ENCODE assay signal across 8 cellular contexts in genomic region chr11:16737860-16738197, GRCh38. TPM values are rescaled to one million over a fixed set of nuclear protein-coding genes. Genes with fewer than 3 reads are reported as not detected.
DNase-seq lines count a peak whose midpoint lies in the region; ATAC-seq and TF ChIP-seq lines count a peak whose summit lies in the region.

No MANE protein-coding gene starts in this region.

- H3K4me3 ChIP-seq in HUES6 (ENCODE audit: low read depth, low read length) (peak overlapping the region; percentile 85), coronary artery (peak overlapping the region; percentile 87)
- H3K4me3 ChIP-seq in naive thymus-derived CD4-positive, alpha-beta T cell (ENCODE audit: low read length) = peak overlapping the region; percentile 92

- H3K36me3 ChIP-seq in HUES6 (ENCODE audit: control insufficient read depth, insufficient read depth, low read length) = peaks cover 9% of the 10 kb centered on the region; the same call in 1 of the 2 replicates
- peaks cover 0 to 4% (median 0%) of the 10 kb centered on the region in 3 experiments for H3K36me3 ChIP-seq in naive thymus-derived CD4-positive, alpha-beta T cell (ENCODE audit: control insufficient read depth in 2 of 3, insufficient read depth in 3 of 3, low read length in 3 of 3)

- H3K9me3 ChIP-seq in CD4-positive, alpha-beta T cell (ENCODE audit: control insufficient read depth, low read length) = no peaks in the 10 kb centered on the region
- H3K9me3 ChIP-seq in HUES6 (ENCODE audit: control insufficient read depth, insufficient read depth, low read depth, low read length) = peaks cover 4% of the 10 kb centered on the region
- no peaks in the 10 kb centered on the region for H3K9me3 ChIP-seq in naive thymus-derived CD4-positive, alpha-beta T cell (ENCODE audit: control insufficient read depth in 2 of 3, low read length in 3 of 3)

- peaks cover 19% of the 10 kb centered on the region for H3K4me1 Mint-ChIP-seq in CD4-positive, alpha-beta T cell (ENCODE audit: low read depth)
- peaks cover 6 to 26% (median 17%) of the 10 kb centered on the region in 7 donors for H3K4me1 Mint-ChIP-seq in naive thymus-derived CD4-positive, alpha-beta T cell

- H3K27ac Mint-ChIP-seq in CD4-positive, alpha-beta T cell = no peak overlapping the region
- H3K27ac Mint-ChIP-seq in naive thymus-derived CD4-positive, alpha-beta T cell = no peak overlapping the region

- CTCF ChIA-PET in CD4-positive, alpha-beta T cell (lab: Charles Lee) = interaction anchor here (0.7 to 1.0 kb wide), 3 partner anchors 11 to 19 kb away, joined by 3 to 5 read pairs (median 3); no protein-coding TSS in a partner anchor
- CTCF ChIA-PET in naive thymus-derived CD4-positive, alpha-beta T cell (lab: Charles Lee) = interaction anchor here (0.6 kb wide), 1 partner anchor 96 kb away, joined by 3 read pairs; no protein-coding TSS in a partner anchor

- no peaks in the 10 kb centered on the region for H3K27me3 Mint-ChIP-seq in CD4-positive, alpha-beta T cell
- peaks cover 0 to 7% (median 0%) of the 10 kb centered on the region in 5 donors for H3K27me3 Mint-ChIP-seq in naive thymus-derived CD4-positive, alpha-beta T cell

- no peak for DNase-seq in CD4-positive, alpha-beta T cell
- DNase-seq in coronary artery (ENCODE audit: low spot score) (no peak), OCI-M2 (lab: John Stamatoyannopoulos, UW; ENCODE audit: unreplicated experiment) (no peak)
- DNase-seq in naive thymus-derived CD4-positive, alpha-beta T cell = no peak
- no peak for DNase-seq in stimulated activated CD8-positive, alpha-beta memory T cell treated with anti-CD3 and anti-CD28 coated beads, Interleukin-4, amount 100 ng/mL, for 48 hours

- peaks cover 16% of the 10 kb centered on the region for H3K36me3 Mint-ChIP-seq in CD4-positive, alpha-beta T cell (ENCODE audit: low read depth)
- H3K36me3 Mint-ChIP-seq in naive thymus-derived CD4-positive, alpha-beta T cell = peaks cover 0 to 10% (median 4%) of the 10 kb centered on the region in 5 donors

- H3K4me1 ChIP-seq in HUES6 (ENCODE audit: control insufficient read depth, insufficient read depth, low read length) = peaks cover 4% of the 10 kb centered on the region
- H3K4me1 ChIP-seq in naive thymus-derived CD4-positive, alpha-beta T cell (ENCODE audit: control insufficient read depth in 2 of 2, insufficient read depth in 2 of 2, low read length in 2 of 2) = peaks cover 28% of the 10 kb centered on the region in 2 donors

- POLR2A ChIA-PET in CD4-positive, alpha-beta T cell (lab: Charles Lee) = interaction anchor here (0.6 to 2.4 kb wide), 10 partner anchors 9 to 1657 kb away, joined by 3 to 26 read pairs (median 4); partner anchors contain the start of genes LDHA, PIK3C2A and RPS13
- POLR2A ChIA-PET in naive thymus-derived CD4-positive, alpha-beta T cell (lab: Charles Lee) = interaction anchor here (0.6 to 3.3 kb wide), 11 partner anchors 8 to 340 kb away, joined by 3 to 26 read pairs (median 3); partner anchors contain the start of gene RPS13

- no peaks in the 10 kb centered on the region for H3K27me3 ChIP-seq in CD4-positive, alpha-beta T cell (ENCODE audit: control insufficient read depth, insufficient read depth, low read length)
- no peaks in the 10 kb centered on the region for H3K27me3 ChIP-seq in HUES6 (ENCODE audit: control insufficient read depth, insufficient read depth, low read length)
- no peaks in the 10 kb centered on the region for H3K27me3 ChIP-seq in naive thymus-derived CD4-positive, alpha-beta T cell (ENCODE audit: control insufficient read depth in 2 of 2, insufficient read depth in 2 of 2, low read length in 2 of 2)

- intact Hi-C loops in CD4-positive, alpha-beta T cell (cut with DNase I, micrococcal nuclease) = loop anchor here (2.0 to 10.0 kb wide), 5 partner anchors 339 to 1657 kb away; partner anchors contain the start of genes RPS13 (in 2 of the 2), LDHA (in 1 of the 2), PIK3C2A (in 1 of the 2) and SERGEF (in 1 of the 2)
- intact Hi-C loops in naive thymus-derived CD4-positive, alpha-beta T cell (cut with micrococcal nuclease) = loop anchor here (1.0 to 10.0 kb wide), 12 partner anchors 132 to 1896 kb away; partner anchors contain the start of genes RPS13 (in 2 of the 2), SERGEF (in 2 of the 2), NCR3LG1 (in 1 of the 2) and NUCB2 (in 1 of the 2)

- peak; percentile 0 for ATAC-seq in CD4-positive, alpha-beta T cell (ENCODE audit: poor library complexity)
- ATAC-seq in GM21390 (IDR thresholded peaks at IDR 0.05; ENCODE audit: unreplicated experiment) = peak; percentile 18
- peak; percentile 0 for ATAC-seq in naive thymus-derived CD4-positive, alpha-beta T cell
- ATAC-seq in GM18858 (IDR thresholded peaks at IDR 0.05; ENCODE audit: unreplicated experiment) = no peak

- H3K4me3 Mint-ChIP-seq in CD4-positive, alpha-beta T cell = no peak overlapping the region
- no peak overlapping the region for H3K4me3 Mint-ChIP-seq in naive thymus-derived CD4-positive, alpha-beta T cell

- H3K27ac ChIP-seq in CD4-positive, alpha-beta T cell (ENCODE audit: low read depth, low read length) = peak overlapping the region; percentile 98
- H3K27ac ChIP-seq in HUES6 (ENCODE audit: low read depth, low read length) (peak overlapping the region; percentile 98), coronary artery (peak overlapping the region; percentile 92 to 95)
- H3K27ac ChIP-seq in naive thymus-derived CD4-positive, alpha-beta T cell (ENCODE audit: low read depth, low read length) = peak overlapping the region; percentile 98

- H3K9me3 Mint-ChIP-seq in CD4-positive, alpha-beta T cell = no peaks in the 10 kb centered on the region
- H3K9me3 Mint-ChIP-seq in naive thymus-derived CD4-positive, alpha-beta T cell = peaks cover 0 to 3% (median 0%) of the 10 kb centered on the region in 11 donors

- TF ChIP-seq CTCF in CD4-positive, alpha-beta T cell (IDR thresholded peaks at IDR 0.05) = no peak
- TF ChIP-seq CTCF in coronary artery (IDR thresholded peaks at IDR 0.05) = no peak

- H3K9ac ChIP-seq in HUES6 (ENCODE audit: low read length) = peak overlapping the region; percentile 99

RNA-seq across cellular contexts. Expression of gene C11orf58, which starts 0.6 kb away (rescaled TPM):
- total RNA-seq in CD4-positive, alpha-beta T cell = 100 to 1,000 TPM; 145 to 150 TPM
- total RNA-seq in naive thymus-derived CD4-positive, alpha-beta T cell = 100 to 1,000 TPM; 116 to 168 (median 155) TPM
- polyA plus RNA-seq in naive thymus-derived CD4-positive, alpha-beta T cell = 100 to 1,000 TPM; 174 to 260 TPM
